In the genomic region with DNA sequence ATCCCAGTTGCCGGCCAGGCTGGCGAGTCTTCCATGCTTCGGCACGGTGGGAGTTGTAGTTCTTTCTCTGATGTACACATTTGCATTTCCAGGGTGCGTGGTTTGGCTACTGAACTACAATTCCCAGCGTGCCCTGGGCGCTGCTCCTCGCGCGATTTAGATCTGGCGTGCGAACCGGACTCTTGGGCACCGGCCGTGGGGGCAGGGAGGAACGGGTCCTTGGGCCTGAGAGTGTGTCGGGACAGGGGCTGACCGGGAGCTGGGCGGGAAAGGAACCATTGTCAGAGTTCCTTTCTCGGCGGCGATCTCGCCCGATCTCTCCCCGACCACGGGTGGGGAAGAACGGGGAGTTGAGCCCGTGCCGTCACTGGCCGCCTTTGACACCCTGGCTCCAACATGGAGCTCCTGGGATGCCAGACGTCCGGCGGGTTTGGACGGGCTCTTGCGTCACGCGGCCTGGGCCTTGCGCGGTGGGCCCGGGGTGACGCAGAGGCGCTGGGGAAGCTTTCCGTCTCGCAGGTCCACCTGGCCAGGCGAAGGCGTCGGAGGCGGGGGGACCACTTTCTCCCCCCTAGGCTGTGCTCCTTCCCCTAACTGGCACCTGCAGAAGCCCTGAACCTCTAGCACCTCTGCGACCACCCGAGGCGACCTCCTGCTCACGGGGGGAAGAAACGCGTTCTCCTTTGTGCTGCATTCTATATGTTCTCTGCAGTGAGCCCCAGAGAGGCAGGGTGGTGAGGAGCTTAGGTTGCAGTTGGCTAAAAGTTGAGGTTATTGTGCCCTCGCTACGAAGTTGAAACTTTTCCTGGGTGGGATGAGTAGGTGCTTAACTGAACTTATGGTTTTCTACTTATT, we compare ENCODE assay signal across 8 cellular contexts. TPM values are rescaled to one million over a fixed set of nuclear protein-coding genes. Genes with fewer than 3 reads are reported as not detected.
DNase-seq lines count a peak whose midpoint lies in the region; ATAC-seq, FAIRE-seq and TF ChIP-seq lines count a peak whose summit lies in the region.

No MANE protein-coding gene starts in this region.

- H4K20me1 ChIP-seq in HepG2 (ENCODE audit: insufficient read depth, low read length), result peaks cover 21% of the 10 kb centered on the region

- TF ChIP-seq POLR2A in HepG2 (IDR thresholded peaks at IDR 0.05; ENCODE audit: insufficient read depth in 1 of 2, low read depth in 2 of 2, low read length in 2 of 2), result peak in 1 of 2 experiments; percentile 73

- peaks cover 1 to 6% of the 10 kb centered on the region in 2 experiments; a peak in 1 of 5 replicates for H3K36me3 ChIP-seq in HepG2 (replicated peaks in 1 of 2; ENCODE audit: control insufficient read depth in 1 of 2, insufficient read depth in 2 of 2, low read length in 2 of 2)

- CTCF ChIA-PET in activated CD4-positive, alpha-beta memory T cell treated with anti-CD3 and anti-CD28 coated beads for 36 hours (lab: Charles Lee), result interaction anchor here (0.6 to 1.5 kb wide), 4 partner anchors 10 to 710 kb away, joined by 3 to 6 read pairs (median 3); no protein-coding TSS in a partner anchor
- CTCF ChIA-PET in HepG2 (lab: Yijun Ruan, JAX; ENCODE audit: low intra/inter-chr PET ratio, low total read pairs), result no interaction called here

- 0 out of 2 replicates have a peak, but pooled peaks have one; percentile 29 for TF ChIP-seq RAD21 in HepG2 (CRISPR knock-in tag; IDR thresholded peaks at IDR 0.05)

- H3K4me3 ChIP-seq in HepG2 (replicated peaks in 1 of 3; ENCODE audit: insufficient read depth in 1 of 3, low read depth in 2 of 3, low read length in 3 of 3), result peak overlapping the region; percentile 97 to 100 (median 98)

- in situ Hi-C loops in HepG2 (cut with HindIII; ENCODE audit: extremely low pct_ligation_motif_present, low pct_unique_long_range_greater_than_20kb), result no loop called here

- POLR2A ChIA-PET in activated CD4-positive, alpha-beta memory T cell treated with anti-CD3 and anti-CD28 coated beads for 36 hours (lab: Charles Lee), result interaction anchor here (0.5 to 2.5 kb wide), 9 partner anchors 9 to 641 kb away, joined by 3 to 26 read pairs (median 3); a partner anchor contains a TSS
- POLR2A ChIA-PET in HepG2 (lab: Yijun Ruan, JAX), result interaction anchor here (0.6 to 4.8 kb wide), 14 partner anchors 10 to 520 kb away, joined by 3 to 64 read pairs (median 4); a partner anchor contains a TSS

- H3K27me3 ChIP-seq in HepG2 (ENCODE audit: control insufficient read depth in 1 of 2, insufficient read depth in 2 of 2, low read length in 2 of 2), result no peaks in the 10 kb centered on the region; a peak in 1 of 5 replicates

- peaks cover 8% of the 10 kb centered on the region for H3K36me3 Mint-ChIP-seq in activated CD4-positive, alpha-beta memory T cell treated with anti-CD3 and anti-CD28 coated beads for 36 hours

- peak overlapping the region; percentile 96 for H3K27ac Mint-ChIP-seq in activated CD4-positive, alpha-beta memory T cell treated with anti-CD3 and anti-CD28 coated beads for 36 hours

- intact Hi-C loops in activated CD4-positive, alpha-beta memory T cell treated with anti-CD3 and anti-CD28 coated beads for 36 hours (cut with micrococcal nuclease), result loop anchor here (1.0 to 10.0 kb wide), 8 partner anchors 29 to 1356 kb away; a partner anchor contains a TSS
- intact Hi-C loops in HepG2 (cut with micrococcal nuclease; ENCODE audit: unreplicated experiment), result loop anchor here (1.0 kb wide), 1 partner anchor 245 kb away; a partner anchor contains a TSS

- H3K4me1 ChIP-seq in HepG2 (ENCODE audit: insufficient read depth, low read length), result peaks cover 35% of the 10 kb centered on the region

- TF ChIP-seq EP300 in HepG2 (IDR thresholded peaks at IDR 0.05; ENCODE audit: low read depth in 2 of 2, low read length in 2 of 2) (0 out of 4 replicates have a peak, but pooled peaks of 1 of the 2 experiments have one; percentile 6), HepG2 (CRISPR knock-in tag; IDR thresholded peaks at IDR 0.05; ENCODE audit: borderline replicate concordance) (no peak; the same call in 1 of the 2 replicates)

- ATAC-seq in GM19455 (IDR thresholded peaks at IDR 0.05; ENCODE audit: unreplicated experiment) (peak; percentile 80), HG03575 (IDR thresholded peaks at IDR 0.05; ENCODE audit: extremely low read depth, insufficient number of reproducible peaks, low FRiP score, unreplicated experiment) (peak; percentile 69), HepG2 (peak; percentile 90)

- peak overlapping the region; percentile 89 for H3K27ac ChIP-seq in HepG2 (ENCODE audit: extremely low read length, insufficient read depth, low read length)

- peak; percentile 81 for FAIRE-seq in HepG2 (lab: Jason Lieb, UNC)

- H2AFZ ChIP-seq in HepG2 (ENCODE audit: low read length), result no peak overlapping the region

- peak overlapping the region; percentile 96 for H3K4me3 Mint-ChIP-seq in activated CD4-positive, alpha-beta memory T cell treated with anti-CD3 and anti-CD28 coated beads for 36 hours

- H3K9me3 Mint-ChIP-seq in activated CD4-positive, alpha-beta memory T cell treated with anti-CD3 and anti-CD28 coated beads for 36 hours, result no peaks in the 10 kb centered on the region

- DNase-seq in CD1c-positive myeloid dendritic cell (ENCODE audit: extremely low spot score), result peak; percentile 96
- peak; percentile 91 for DNase-seq in NCI-H774 (lab: John Stamatoyannopoulos, UW)
- peak; percentile 92 for DNase-seq in activated CD4-positive, alpha-beta memory T cell treated with anti-CD3 and anti-CD28 coated beads for 36 hours
- peak; percentile 95 to 97 for DNase-seq in dermis microvascular lymphatic vessel endothelial cell (ENCODE audit: low read depth in 2 of 2)
- DNase-seq in HepG2 (ENCODE audit: low spot score), result peak; percentile 95
- DNase-seq in stimulated activated CD4-positive, alpha-beta T cell treated with anti-CD3 and anti-CD28 coated beads, Interleukin-2, amount 100 ng/mL, for 4 hours (ENCODE audit: low read depth), result peak; percentile 76

- BruUV-seq in HepG2 (replicated peaks; lab: Mats Ljungman, UMichigan), result no TSS peak

- H3K79me2 ChIP-seq in HepG2 (ENCODE audit: insufficient read depth, low read length), result peaks cover 50% of the 10 kb centered on the region

- H3K4me1 Mint-ChIP-seq in activated CD4-positive, alpha-beta memory T cell treated with anti-CD3 and anti-CD28 coated beads for 36 hours (ENCODE audit: low read depth), result peaks cover 35% of the 10 kb centered on the region

- 2% methylated on average over 13 of the region's 56 CpGs for WGBS in HepG2 (ENCODE audit: low lambda C conversion rate)

- H3K9me3 ChIP-seq in HepG2 (ENCODE audit: low read length), result no peaks in the 10 kb centered on the region

- peak overlapping the region; percentile 88 for H3K4me2 ChIP-seq in HepG2 (ENCODE audit: low read depth, low read length)

- TF ChIP-seq CTCF in HepG2 (CRISPR knock-in tag; IDR thresholded peaks at IDR 0.05), result no peak

- peak overlapping the region; percentile 93 for H3K9ac ChIP-seq in HepG2 (ENCODE audit: insufficient read depth, low read depth, low read length)

- H3K27me3 Mint-ChIP-seq in activated CD4-positive, alpha-beta memory T cell treated with anti-CD3 and anti-CD28 coated beads for 36 hours, result no peaks in the 10 kb centered on the region

RNA-seq across cellular contexts. Expression of a gene that starts 0.8 kb away (rescaled TPM):
- total RNA-seq in activated CD4-positive, alpha-beta memory T cell treated with anti-CD3 and anti-CD28 coated beads for 36 hours, result 10 to 100 TPM; 43.4 to 49.7 TPM
- 25.5 and 30.3 TPM in 2 replicates for total RNA-seq in dermis microvascular lymphatic vessel endothelial cell
- total RNA-seq in HepG2 (2016; rRNA removed; fragmentation: Illumina TruSeq; extraction: Trizol), result 55.0 and 55.5 TPM in 2 replicates
- total RNA-seq in HepG2 (2016; cell fraction: cytosol; rRNA removed; fragmentation: Illumina TruSeq; extraction: Trizol; ENCODE audit: low read depth), result 9.5 and 10.7 TPM in 2 replicates
- 56.9 and 60.9 TPM in 2 replicates for total RNA-seq in HepG2 (2016; cell fraction: insoluble cytoplasmic fraction; rRNA removed; fragmentation: Illumina TruSeq; extraction: Trizol)
- 23.2 and 23.9 TPM in 2 replicates for total RNA-seq in HepG2 (2016; cell fraction: membrane; rRNA removed; fragmentation: Illumina TruSeq; extraction: Trizol)
- 81.6 and 82.4 TPM in 2 replicates for total RNA-seq in HepG2 (2016; cell fraction: nucleus; rRNA removed; fragmentation: Illumina TruSeq; extraction: Trizol)
- 45.9 and 50.9 TPM in 2 replicates for polyA plus RNA-seq in HepG2 (2011; rRNA removed)
- 18.4 and 29.0 TPM in 2 replicates for polyA plus RNA-seq in HepG2 (2011; cell fraction: cytosol; rRNA removed)
- polyA plus RNA-seq in HepG2 (2011; cell fraction: nucleus; rRNA removed), result 34.1 and 35.0 TPM in 2 replicates
- 40.2 and 62.6 TPM in 2 replicates for polyA plus RNA-seq in HepG2 (2012)
- polyA plus RNA-seq in HepG2 (2016; cell fraction: cytosol; fragmentation: Illumina TruSeq; extraction: Trizol; ENCODE audit: low read depth), result 5.7 and 6.2 TPM in 2 replicates
- polyA plus RNA-seq in HepG2 (2016; cell fraction: insoluble cytoplasmic fraction; fragmentation: Illumina TruSeq; extraction: Trizol; ENCODE audit: low read depth), result 46.7 and 52.1 TPM in 2 replicates
- polyA plus RNA-seq in HepG2 (2016; cell fraction: membrane; fragmentation: Illumina TruSeq; extraction: Trizol; ENCODE audit: low read depth), result 11.7 and 12.5 TPM in 2 replicates
- polyA plus RNA-seq in HepG2 (2016; cell fraction: nucleus; fragmentation: Illumina TruSeq; extraction: Trizol; ENCODE audit: insufficient read depth, low read depth), result 75.5 and 78.6 TPM in 2 replicates
- polyA minus RNA-seq in HepG2 (2011; rRNA and poly(A)+ RNA removed; ENCODE audit: low replicate concordance), result 25.6 and 26.3 TPM in 2 replicates
- 18.1 and 20.8 TPM in 2 replicates for polyA minus RNA-seq in HepG2 (2011; cell fraction: cytosol; rRNA and poly(A)+ RNA removed)
- polyA minus RNA-seq in HepG2 (2011; cell fraction: nucleus; rRNA and poly(A)+ RNA removed), result 140 and 146 TPM in 2 replicates

RNA-seq across cellular contexts. Expression of a gene that starts 29.8 kb away (rescaled TPM):
- under 1 TPM; 0.80 to 1.00 TPM for total RNA-seq in activated CD4-positive, alpha-beta memory T cell treated with anti-CD3 and anti-CD28 coated beads for 36 hours
- total RNA-seq in dermis microvascular lymphatic vessel endothelial cell, result 0.25 and 0.26 TPM in 2 replicates
- 0.62 and 1.2 TPM in 2 replicates for total RNA-seq in HepG2 (2016; rRNA removed; fragmentation: Illumina TruSeq; extraction: Trizol)
- total RNA-seq in HepG2 (2016; cell fraction: cytosol; rRNA removed; fragmentation: Illumina TruSeq; extraction: Trizol; ENCODE audit: low read depth), result 0.10 and 0.26 TPM in 2 replicates
- 0.49 and 1.2 TPM in 2 replicates for total RNA-seq in HepG2 (2016; cell fraction: insoluble cytoplasmic fraction; rRNA removed; fragmentation: Illumina TruSeq; extraction: Trizol)
- 0.28 and 0.83 TPM in 2 replicates for total RNA-seq in HepG2 (2016; cell fraction: membrane; rRNA removed; fragmentation: Illumina TruSeq; extraction: Trizol)
- total RNA-seq in HepG2 (2016; cell fraction: nucleus; rRNA removed; fragmentation: Illumina TruSeq; extraction: Trizol), result 2.8 and 3.6 TPM in 2 replicates
- polyA plus RNA-seq in HepG2 (2011; rRNA removed), result 1.3 and 1.4 TPM in 2 replicates
- polyA plus RNA-seq in HepG2 (2011; cell fraction: cytosol; rRNA removed), result 0.09 and 0.18 TPM in 2 replicates
- polyA plus RNA-seq in HepG2 (2011; cell fraction: nucleus; rRNA removed), result 2.3 and 3.4 TPM in 2 replicates
- 0.97 and 2.1 TPM in 2 replicates for polyA plus RNA-seq in HepG2 (2012)
- polyA plus RNA-seq in HepG2 (2016; cell fraction: cytosol; fragmentation: Illumina TruSeq; extraction: Trizol; ENCODE audit: low read depth), result 0.11 and 0.19 TPM in 2 replicates
- 0.66 and 1.6 TPM in 2 replicates for polyA plus RNA-seq in HepG2 (2016; cell fraction: insoluble cytoplasmic fraction; fragmentation: Illumina TruSeq; extraction: Trizol; ENCODE audit: low read depth)
- 0.25 and 0.36 TPM in 2 replicates for polyA plus RNA-seq in HepG2 (2016; cell fraction: membrane; fragmentation: Illumina TruSeq; extraction: Trizol; ENCODE audit: low read depth)
- 10.1 and 12.3 TPM in 2 replicates for polyA plus RNA-seq in HepG2 (2016; cell fraction: nucleus; fragmentation: Illumina TruSeq; extraction: Trizol; ENCODE audit: insufficient read depth, low read depth)
- 0.49 TPM in 1 of 2 replicates, not detected in the other for polyA minus RNA-seq in HepG2 (2011; rRNA and poly(A)+ RNA removed; ENCODE audit: low replicate concordance)
- not detected in 2 replicates for polyA minus RNA-seq in HepG2 (2011; cell fraction: cytosol; rRNA and poly(A)+ RNA removed)
- polyA minus RNA-seq in HepG2 (2011; cell fraction: nucleus; rRNA and poly(A)+ RNA removed), result 5.8 and 6.1 TPM in 2 replicates

Comparison
In these comparisons a context has a peak if more than half of its experiments do, and no peak if none do; other contexts are left out.
1. Peak in every context shown above with its lines: DNase-seq, ATAC-seq, H3K4me3 ChIP-seq and H3K27ac ChIP-seq.